ENCODE assay signal across 10 cellular contexts in the genomic region with DNA sequence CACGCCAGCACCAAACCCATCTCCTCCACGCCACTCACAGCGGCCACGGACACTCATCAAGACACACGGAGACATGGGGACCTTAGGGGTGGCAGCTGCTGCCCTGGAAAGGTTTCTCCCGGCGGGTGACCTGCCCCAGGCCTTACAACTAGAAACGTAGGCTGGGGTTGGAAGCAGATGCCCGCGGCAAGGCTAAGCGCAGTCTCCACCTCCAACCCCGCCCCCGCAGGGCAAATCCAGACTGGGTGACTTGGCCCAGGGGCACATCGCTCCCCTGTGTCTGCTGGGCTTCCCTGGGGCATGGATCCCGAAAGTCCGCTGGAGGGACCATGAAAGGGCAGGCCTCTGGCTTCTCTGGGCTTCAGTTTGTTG. TPM values are rescaled to one million over a fixed set of nuclear protein-coding genes. Genes with fewer than 3 reads are reported as not detected.
DNase-seq lines count a peak whose midpoint lies in the region; ATAC-seq and TF ChIP-seq lines count a peak whose summit lies in the region.
"Had no signal": no experiment of that assay in that cellular context is flagged by ENCODE, and none has a peak within 500 bp of the region (broad histone marks: within the 10 kb centered on the region; RNA-seq: fewer than 3 reads in every experiment).

No MANE protein-coding gene starts in this region.

- H3K27ac Mint-ChIP-seq in activated CD4-positive, alpha-beta T cell treated with anti-CD3 and anti-CD28 coated beads, Interleukin-2, amount 10 ng/mL, durations not matched to agents 7 days and 5 days: no peak overlapping the region

- CTCF ChIA-PET in activated CD4-positive, alpha-beta T cell treated with anti-CD3 and anti-CD28 coated beads, Interleukin-2, amount 10 ng/mL, durations not matched to agents 7 days and 5 days (lab: Charles Lee): interaction anchor here (0.7 kb wide), 1 partner anchor 38 kb away, joined by 3 read pairs; no protein-coding TSS in a partner anchor

- no peaks in the 10 kb centered on the region for H3K9me3 ChIP-seq in HUES48 (ENCODE audit: control insufficient read depth, insufficient read depth, low read length)
- H3K9me3 ChIP-seq in ascending aorta: no peaks in the 10 kb centered on the region
- no peaks in the 10 kb centered on the region for H3K9me3 ChIP-seq in iPS-20b (ENCODE audit: insufficient read depth, low read depth, low read length)

- H3K27ac ChIP-seq in HUES48 (ENCODE audit: low read depth, low read length): no peak overlapping the region
- no peak overlapping the region for H3K27ac ChIP-seq in ascending aorta
- no peak overlapping the region for H3K27ac ChIP-seq in iPS-20b (ENCODE audit: low read length)
- no peak overlapping the region for H3K27ac ChIP-seq in rectal smooth muscle tissue (ENCODE audit: low read depth, low read length)
- H3K27ac ChIP-seq: tibial nerve had no signal

- peaks cover 31% of the 10 kb centered on the region for H3K27me3 ChIP-seq in HUES48 (ENCODE audit: control insufficient read depth, insufficient read depth, low read length)
- peaks cover 9% of the 10 kb centered on the region for H3K27me3 ChIP-seq in ascending aorta
- peaks cover 38% of the 10 kb centered on the region for H3K27me3 ChIP-seq in iPS-20b (ENCODE audit: insufficient read depth, low read length)
- H3K27me3 ChIP-seq in rectal smooth muscle tissue (ENCODE audit: control insufficient read depth, insufficient read depth, low read length): peaks cover 16% of the 10 kb centered on the region

- no peaks in the 10 kb centered on the region for H3K9me3 Mint-ChIP-seq in activated CD4-positive, alpha-beta T cell treated with anti-CD3 and anti-CD28 coated beads, Interleukin-2, amount 10 ng/mL, durations not matched to agents 7 days and 5 days

- peaks cover 27% of the 10 kb centered on the region for H3K27me3 Mint-ChIP-seq in activated CD4-positive, alpha-beta T cell treated with anti-CD3 and anti-CD28 coated beads, Interleukin-2, amount 10 ng/mL, durations not matched to agents 7 days and 5 days

- TF ChIP-seq CTCF in ascending aorta (IDR thresholded peaks at IDR 0.05): no peak

- H3K4me3 ChIP-seq in HUES48 (ENCODE audit: low read depth, low read length): peak overlapping the region; percentile 49
- peak overlapping the region; percentile 43 to 60 for H3K4me3 ChIP-seq in ascending aorta
- peak overlapping the region; percentile 68; the same call in 1 of the 2 replicates for H3K4me3 ChIP-seq in iPS-20b (ENCODE audit: low read length)
- peak overlapping the region; percentile 11 for H3K4me3 ChIP-seq in rectal smooth muscle tissue (ENCODE audit: low read length)

- DNase-seq in ascending aorta (ENCODE audit: low spot score in 2 of 2): no peak
- DNase-seq in NCI-H2081 treated with DMSO at 0.1 percent for 48 hours (lab: John Stamatoyannopoulos, UW): no peak
- DNase-seq in NCI-H82 treated with DMSO at 0.1 percent for 48 hours (lab: John Stamatoyannopoulos, UW; ENCODE audit: unreplicated experiment): no peak
- DNase-seq in activated CD4-positive, alpha-beta T cell treated with anti-CD3 and anti-CD28 coated beads, Interleukin-2, amount 10 ng/mL, durations not matched to agents 7 days and 5 days: no peak
- DNase-seq: NCI-H2107 had no signal

- H3K4me1 Mint-ChIP-seq in activated CD4-positive, alpha-beta T cell treated with anti-CD3 and anti-CD28 coated beads, Interleukin-2, amount 10 ng/mL, durations not matched to agents 7 days and 5 days: peaks cover 4% of the 10 kb centered on the region

- no peak for ATAC-seq in HG03097 (IDR thresholded peaks at IDR 0.05; ENCODE audit: low FRiP score, unreplicated experiment)

- no peaks in the 10 kb centered on the region for H3K36me3 Mint-ChIP-seq in activated CD4-positive, alpha-beta T cell treated with anti-CD3 and anti-CD28 coated beads, Interleukin-2, amount 10 ng/mL, durations not matched to agents 7 days and 5 days (ENCODE audit: low read depth)

- H3K36me3 ChIP-seq in HUES48 (ENCODE audit: control insufficient read depth, insufficient read depth, low read length) (no peaks in the 10 kb centered on the region), ascending aorta (no peaks in the 10 kb centered on the region), iPS-20b (ENCODE audit: insufficient read depth, low read depth, low read length) (no peaks in the 10 kb centered on the region), rectal smooth muscle tissue (ENCODE audit: control insufficient read depth, insufficient read depth, low read length) (peaks cover 9% of the 10 kb centered on the region)
- H3K36me3 ChIP-seq: tibial nerve had no signal

- intact Hi-C loops in ascending aorta (cut with DNase I): no loop called here

- H3K4me3 Mint-ChIP-seq in activated CD4-positive, alpha-beta T cell treated with anti-CD3 and anti-CD28 coated beads, Interleukin-2, amount 10 ng/mL, durations not matched to agents 7 days and 5 days: no peak overlapping the region

- POLR2A ChIA-PET in activated CD4-positive, alpha-beta T cell treated with anti-CD3 and anti-CD28 coated beads, Interleukin-2, amount 10 ng/mL, durations not matched to agents 7 days and 5 days (lab: Charles Lee): no interaction called here

- H3K4me1 ChIP-seq in HUES48 (ENCODE audit: control insufficient read depth, insufficient read depth, low read length) (peaks cover 7% of the 10 kb centered on the region), ascending aorta (peaks cover 3 to 7% of the 10 kb centered on the region in 2 donors), iPS-20b (ENCODE audit: insufficient read depth, low read length) (peaks cover 3% of the 10 kb centered on the region; the same call in 1 of the 2 replicates), rectal smooth muscle tissue (ENCODE audit: control insufficient read depth, insufficient read depth, low read length) (no peaks in the 10 kb centered on the region)

- H3K9ac ChIP-seq in HUES48 (ENCODE audit: low read depth, low read length) (no peak overlapping the region), iPS-20b (ENCODE audit: low read depth, low read length) (no peak overlapping the region), rectal smooth muscle tissue (ENCODE audit: low read length) (no peak overlapping the region)

RNA-seq across cellular contexts. Expression of a gene that starts 12.0 kb away (rescaled TPM):
- total RNA-seq in ascending aorta: 162 TPM
- 1 to 10 TPM; 3.3 to 3.9 TPM for total RNA-seq in activated CD4-positive, alpha-beta T cell treated with anti-CD3 and anti-CD28 coated beads, Interleukin-2, amount 10 ng/mL, durations not matched to agents 7 days and 5 days

Comparison
In these comparisons a context has a peak if more than half of its experiments do, and no peak if none do; other contexts are left out.
1. H3K4me3 ChIP-seq: peak in every context shown above with its lines; median percentile 68 in iPS-20b; 52 in ascending aorta; 49 in HUES48; 11 in rectal smooth muscle tissue.
2. RNA of a gene that starts 12.0 kb away (total RNA-seq): 162 TPM in ascending aorta (single experiment); 3.3 to 3.9 TPM in activated CD4-positive, alpha-beta T cell treated with anti-CD3 and anti-CD28 coated beads, Interleukin-2, amount 10 ng/mL, durations not matched to agents 7 days and 5 days; every median in the first group is over 10 times any median in the second.